8 cellular contexts compared by ENCODE assay signal in the genomic region with DNA sequence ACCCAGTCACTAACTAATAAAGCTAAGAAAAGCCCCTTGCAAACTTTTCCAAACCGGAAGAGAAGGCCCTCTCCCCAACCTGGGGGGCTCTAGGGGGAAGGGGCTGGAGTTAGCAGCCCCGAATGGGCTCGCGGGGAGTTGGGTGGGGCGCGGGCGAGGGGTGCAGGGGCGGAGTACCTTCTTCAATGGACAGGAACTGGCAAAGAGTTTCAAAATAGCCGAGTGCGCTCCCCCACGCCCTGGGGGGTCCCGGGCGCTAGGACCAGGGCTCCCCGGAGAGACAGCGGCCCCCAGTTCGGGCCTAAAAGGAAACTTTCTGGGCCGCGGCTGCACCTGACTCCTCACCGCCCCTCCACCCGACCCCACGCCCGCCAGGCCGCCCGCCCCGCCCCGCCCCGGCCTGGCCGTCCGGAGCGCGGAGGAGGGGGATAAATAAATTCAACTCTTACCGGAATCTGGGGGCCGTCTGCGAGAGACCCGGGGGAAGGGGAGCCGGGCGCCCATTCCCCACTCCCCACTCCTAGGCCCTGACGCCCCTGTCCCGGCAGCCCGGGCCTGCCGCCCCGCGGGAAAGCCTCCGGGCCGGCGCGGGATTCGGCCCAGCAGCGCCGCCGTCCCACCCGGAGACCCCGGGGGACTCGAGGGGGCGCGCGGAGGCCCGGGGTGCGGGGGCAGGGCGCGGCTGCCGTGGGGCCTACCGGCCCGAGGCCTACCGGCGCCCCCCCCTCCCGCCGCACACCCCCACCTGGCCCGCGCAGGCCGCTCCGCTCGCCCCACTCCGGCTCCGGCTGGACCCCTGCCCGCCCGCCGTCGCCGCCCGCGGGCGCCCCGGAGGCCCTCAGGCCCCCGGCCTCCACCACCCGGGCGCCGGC. TPM values are rescaled to one million over a fixed set of nuclear protein-coding genes. Genes with fewer than 3 reads are reported as not detected.
DNase-seq lines count a peak whose midpoint lies in the region; ATAC-seq and TF ChIP-seq lines count a peak whose summit lies in the region.

No MANE protein-coding gene starts in this region.

- ATAC-seq in GM19467 (IDR thresholded peaks at IDR 0.05; ENCODE audit: unreplicated experiment), result peak; percentile 32
- ATAC-seq in HG03558 (IDR thresholded peaks at IDR 0.05; ENCODE audit: extremely low read depth, unreplicated experiment), result peak; percentile 7

- peak overlapping the region; percentile 99 for H3K27ac ChIP-seq in caudate nucleus (ENCODE audit: low read depth, low read length)

- peak; percentile 23 for DNase-seq in Caki2 (ENCODE audit: low read depth)
- DNase-seq in caudate nucleus (lab: John Stamatoyannopoulos, UW), result peak in 34 of 61 donors; percentile 3 to 71 (median 34)
- DNase-seq in kidney tubule cell (ENCODE audit: low spot score), result peak; percentile 40
- peak; percentile 49 to 55 for DNase-seq in stimulated activated CD4-positive, alpha-beta T cell treated with anti-CD3 and anti-CD28 coated beads, Interleukin-2, amount 100 ng/mL, for 24 hours
- DNase-seq in OCI-M2 (lab: John Stamatoyannopoulos, UW; ENCODE audit: unreplicated experiment), result no peak

- in situ Hi-C loops in Caki2 (cut with HindIII; ENCODE audit: low pct_unique_long_range_greater_than_20kb, low sequenced_read_pairs), result no loop called here

- peak overlapping the region; percentile 68 for H3K4me3 ChIP-seq in WI38 (ENCODE audit: low read depth, low read length)

- no peak for TF ChIP-seq CTCF in WI38 (IDR thresholded peaks at IDR 0.05; ENCODE audit: low read depth, low read length)

RNA-seq across cellular contexts. Expression of a gene that starts 0.9 kb away (rescaled TPM):
- 1.1 and 1.8 TPM in 2 replicates for total RNA-seq in Caki2 (2014; rRNA removed; shearing (Covaris generic); ENCODE audit: low replicate concordance)
